21 cellular contexts compared by ENCODE assay signal in the genomic region with DNA sequence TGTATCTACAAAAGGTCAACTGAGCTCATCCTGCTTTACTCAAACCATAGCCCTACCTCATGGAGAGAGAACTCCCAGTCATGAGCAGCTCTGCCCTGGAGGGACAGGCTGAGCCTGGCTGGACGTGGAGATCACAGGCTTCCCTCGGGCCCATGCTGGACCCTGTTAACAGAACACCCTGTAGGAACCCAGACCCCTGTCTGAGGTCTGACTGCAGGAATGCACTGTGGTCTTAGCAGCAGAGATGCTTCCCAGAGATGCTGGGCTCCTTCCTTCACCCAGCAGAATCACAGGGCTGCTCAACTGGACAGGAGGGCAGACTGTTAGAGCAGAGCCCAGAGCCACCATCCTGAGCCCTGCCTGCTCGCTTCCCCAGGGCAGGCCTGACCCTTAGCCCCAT. TPM values are rescaled to one million over a fixed set of nuclear protein-coding genes. Genes with fewer than 3 reads are reported as not detected.
"Had no signal": no experiment of that assay in that cellular context is flagged by ENCODE, and none has a peak within 500 bp of the region (broad histone marks: within the 10 kb centered on the region; RNA-seq: fewer than 3 reads in every experiment).

No MANE protein-coding gene starts in this region.

- H3K4me1 ChIP-seq: prostate gland had no signal

- H3K9me3 ChIP-seq: prostate gland, spleen had no signal

- H3K27me3 ChIP-seq: spleen had no signal

- FAIRE-seq: astrocyte, islet of Langerhans, TTC549 had no signal

- H3K27ac ChIP-seq: prostate gland, spleen had no signal

- ATAC-seq: activated CD8-positive, alpha-beta memory T cell treated with anti-CD3 and anti-CD28 coated beads, Interleukin-2, amount 10 ng/mL, durations not matched to agents 7 days and 5 days; activated naive CD8-positive, alpha-beta T cell treated with anti-CD3 and anti-CD28 coated beads, Interleukin-2, amount 50 U/mL, for 24 hours; stimulated activated naive B cell treated with anti-CD40 and anti-IgM and Interleukin-4, amounts not matched to agents 10 μg/mL and 1 μg/mL and 100 μg/mL, for 72 hours; T-helper 17 cell had no signal

- DNase-seq: activated CD4-positive, alpha-beta T cell treated with anti-CD3 and anti-CD28 coated beads, Interleukin-2, amount 50 U/mL, for 48 hours; activated CD4-positive, CD25-positive, alpha-beta regulatory T cell treated with anti-CD3 and anti-CD28 coated beads, Interleukin-2, amount 50 U/mL, for 72 hours; activated CD8-positive, alpha-beta memory T cell treated with anti-CD3 and anti-CD28 coated beads, Interleukin-2, amount 10 ng/mL, durations not matched to agents 7 days and 5 days; activated gamma-delta T cell treated with Interleukin-2 at 50 U/mL for 16 hours; activated naive CD8-positive, alpha-beta T cell treated with anti-CD3 and anti-CD28 coated beads, Interleukin-2, amount 50 U/mL, for 24 hours; activated T-cell treated with anti-CD3 and anti-CD28 coated beads, Interleukin-2, amount 50 U/mL, for 24 hours; caudate nucleus; cortex of kidney; effector CD8-positive, alpha-beta T cell; foreskin melanocyte; head of caudate nucleus; spleen; stimulated activated CD4-positive, alpha-beta T cell treated with anti-CD3 and anti-CD28 coated beads, Interleukin-1b, Interleukin-23, amount 100 ng/mL, for 48 hours; stimulated activated naive B cell treated with anti-CD40 and anti-IgM and Interleukin-4, amounts not matched to agents 10 μg/mL and 1 μg/mL and 100 μg/mL, for 72 hours; substantia nigra; T-helper 17 cell had no signal

- H3K4me3 ChIP-seq: prostate gland, spleen had no signal

- H3K36me3 ChIP-seq: prostate gland, spleen had no signal

RNA-seq across cellular contexts. Expression of a gene that starts 0.8 kb away (rescaled TPM):
- total RNA-seq: activated CD8-positive, alpha-beta memory T cell treated with anti-CD3 and anti-CD28 coated beads, Interleukin-2, amount 10 ng/mL, durations not matched to agents 7 days and 5 days; astrocyte; sciatic nerve; spleen; T-helper 17 cell had no signal
